In the genomic region with DNA sequence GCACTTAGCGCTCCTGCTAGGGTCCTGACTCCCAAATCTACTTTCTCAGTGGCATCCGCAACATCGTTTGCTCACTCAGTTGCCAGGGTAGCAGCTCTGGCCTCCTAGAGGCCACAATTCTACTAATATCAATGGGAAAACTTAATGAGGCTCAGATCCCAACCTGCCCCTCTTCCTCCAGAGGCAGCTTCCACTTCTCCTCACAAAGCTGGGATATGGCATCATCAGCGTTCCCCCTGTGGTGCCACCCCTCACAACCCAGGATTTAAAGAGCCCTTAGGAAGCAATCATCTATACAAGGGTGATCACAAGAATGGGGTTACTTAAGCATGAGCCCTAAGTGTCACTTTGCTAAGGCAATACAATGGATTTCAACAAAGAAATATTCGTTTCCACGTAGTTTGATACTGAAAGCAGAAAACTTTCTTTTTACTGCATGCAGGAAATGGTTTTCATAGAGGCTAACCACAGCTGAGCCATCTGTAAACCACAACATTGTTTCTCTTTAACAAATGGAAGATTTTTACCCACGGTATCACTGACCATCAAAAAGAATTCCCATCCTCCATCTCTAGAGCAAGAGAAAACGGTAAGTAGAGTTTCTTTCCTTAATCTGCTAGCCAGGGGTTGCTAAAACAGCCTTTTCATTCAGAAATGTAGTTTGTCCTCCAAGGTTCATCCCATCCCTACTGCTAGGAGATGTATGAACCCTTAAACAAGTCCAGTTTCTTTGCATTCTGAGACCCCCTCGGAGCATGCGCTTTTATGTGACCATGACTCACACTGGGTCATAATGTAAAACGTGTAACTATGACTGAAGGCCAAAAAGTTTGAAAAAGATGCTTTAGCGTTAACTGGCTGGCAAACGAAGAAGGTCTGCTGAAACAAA, we compare ENCODE assay signal across 8 cellular contexts.
A peak's percentile ranks its signal among the peaks of the same experiment; 100 is the strongest.
DNase-seq lines count a peak whose midpoint lies in the region; ATAC-seq and TF ChIP-seq lines count a peak whose summit lies in the region.

No MANE protein-coding gene starts in this region.

- TF ChIP-seq EP300 in gastroesophageal sphincter (IDR thresholded peaks at IDR 0.05): no peak

- peaks cover 23% of the 10 kb centered on the region for H3K36me3 Mint-ChIP-seq in activated naive CD8-positive, alpha-beta T cell treated with anti-CD3 and anti-CD28 coated beads for 36 hours
- peaks cover 8 to 24% of the 10 kb centered on the region in 2 donors for H3K36me3 Mint-ChIP-seq in naive B cell

- H3K4me1 Mint-ChIP-seq in activated naive CD8-positive, alpha-beta T cell treated with anti-CD3 and anti-CD28 coated beads for 36 hours: peaks cover 37% of the 10 kb centered on the region
- H3K4me1 Mint-ChIP-seq in naive B cell: peaks cover 22 to 27% (median 23%) of the 10 kb centered on the region in 3 donors

- H3K27me3 Mint-ChIP-seq in activated naive CD8-positive, alpha-beta T cell treated with anti-CD3 and anti-CD28 coated beads for 36 hours: no peaks in the 10 kb centered on the region
- H3K27me3 Mint-ChIP-seq in naive B cell: peaks cover 34 to 42% (median 41%) of the 10 kb centered on the region in 3 donors

- no peak overlapping the region for H3K4me3 ChIP-seq in gastroesophageal sphincter

- H3K9me3 Mint-ChIP-seq in activated naive CD8-positive, alpha-beta T cell treated with anti-CD3 and anti-CD28 coated beads for 36 hours: no peaks in the 10 kb centered on the region
- no peaks in the 10 kb centered on the region for H3K9me3 Mint-ChIP-seq in naive B cell

- 41 to 72% methylated on average over 9 to 10 of the region's 13 CpGs for WGBS in gastroesophageal sphincter (ENCODE audit: low coverage in 1 of 2), 2 donors

- peaks cover 0 to 10% (median 0%) of the 10 kb centered on the region in 3 donors for H3K4me1 ChIP-seq in gastroesophageal sphincter

- H3K27me3 ChIP-seq in gastroesophageal sphincter: no peaks in the 10 kb centered on the region

- TF ChIP-seq CTCF in gastroesophageal sphincter (IDR thresholded peaks at IDR 0.05): no peak

- no peak overlapping the region for H3K4me3 Mint-ChIP-seq in activated naive CD8-positive, alpha-beta T cell treated with anti-CD3 and anti-CD28 coated beads for 36 hours
- peak overlapping the region in 6 of 8 donors; percentile 8 to 63 (median 34) for H3K4me3 Mint-ChIP-seq in naive B cell

- no peak for TF ChIP-seq POLR2A in gastroesophageal sphincter (IDR thresholded peaks at IDR 0.05)

- H3K9me3 ChIP-seq in gastroesophageal sphincter: no peaks in the 10 kb centered on the region

- ATAC-seq in GM19324 (IDR thresholded peaks at IDR 0.05; ENCODE audit: low FRiP score, unreplicated experiment) (peak; percentile 82), HG03280 (IDR thresholded peaks at IDR 0.05; ENCODE audit: unreplicated experiment) (peak; percentile 78), naive B cell (ENCODE audit: low read depth in 2 of 2) (peak; percentile 46 to 48), gastroesophageal sphincter (no peak)

- peak overlapping the region; percentile 25 for H3K27ac Mint-ChIP-seq in activated naive CD8-positive, alpha-beta T cell treated with anti-CD3 and anti-CD28 coated beads for 36 hours
- H3K27ac Mint-ChIP-seq in naive B cell: no peak overlapping the region

- no peaks in the 10 kb centered on the region for H3K36me3 ChIP-seq in gastroesophageal sphincter

- no peak overlapping the region for H3K27ac ChIP-seq in gastroesophageal sphincter

- peak; percentile 69 for DNase-seq in AG20443 (ENCODE audit: low spot score)
- DNase-seq in activated naive CD8-positive, alpha-beta T cell treated with anti-CD3 and anti-CD28 coated beads for 36 hours: peak; percentile 14
- DNase-seq in naive B cell: peak; percentile 9
- no peak for DNase-seq in HuH-7 (ENCODE audit: low spot score)
- no peak for DNase-seq in NCI-H510A (lab: John Stamatoyannopoulos, UW)

Comparison
In these comparisons a context has a peak if more than half of its experiments do, and no peak if none do; other contexts are left out.
1. DNase-seq: peak in AG20443 (single experiment), activated naive CD8-positive, alpha-beta T cell treated with anti-CD3 and anti-CD28 coated beads for 36 hours (single experiment) and naive B cell (single experiment); none in HuH-7 (single experiment) and NCI-H510A (single experiment).